Comparison of ENCODE assay signal across 30 cellular contexts in genomic region chr5:164187780-164188179, GRCh38.
"Had no signal": no experiment of that assay in that cellular context is flagged by ENCODE, and none has a peak within 500 bp of the region (broad histone marks: within the 10 kb centered on the region; RNA-seq: fewer than 3 reads in every experiment).

No MANE protein-coding gene starts in this region.

- H3K4me1 ChIP-seq: left lung, pancreas, prostate gland, testis, thyroid gland, upper lobe of left lung, vagina had no signal

- H3K79me2 ChIP-seq: hepatocyte had no signal

- H3K9me3 ChIP-seq: left lung, pancreas, prostate gland, stomach, testis, thyroid gland, transverse colon, upper lobe of left lung, vagina had no signal

- H3K4me3 ChIP-seq: hepatocyte, left lung, lung, neural progenitor cell, pancreas, prostate gland, skin epidermis, stomach, testis, thyroid gland, transverse colon, upper lobe of left lung, vagina had no signal

- FAIRE-seq: islet of Langerhans, kidney, pancreas had no signal

- H3K36me3 ChIP-seq: left lung, neural progenitor cell, pancreas, prostate gland, stomach, thyroid gland, transverse colon, upper lobe of left lung, vagina had no signal

- H3K9ac ChIP-seq: neural progenitor cell had no signal

- DNase-seq: immature natural killer cell; kidney; left colon; left lung; mesendoderm; naive B cell; natural killer cell; nephron progenitor cell; pancreas; posterior cingulate gyrus; retina; right cardiac atrium; stimulated activated CD4-positive, alpha-beta T cell treated with anti-CD3 and anti-CD28 coated beads, Interleukin-12 subunit alpha, Interleukin-12 subunit beta, amount 100 ng/mL, for 4 hours; stimulated activated CD4-positive, alpha-beta T cell treated with anti-CD3 and anti-CD28 coated beads, Interleukin-15, amount 100 ng/mL, for 24 hours; stimulated activated CD4-positive, alpha-beta T cell treated with anti-CD3 and anti-CD28 coated beads, Interleukin-2, amount 100 ng/mL, for 24 hours; stimulated activated CD4-positive, alpha-beta T cell treated with anti-CD3 and anti-CD28 coated beads, Interleukin-4, amount 100 ng/mL, for 1 hour; stimulated activated naive B cell treated with anti-CD40 and anti-IgM and Interleukin-4, amounts not matched to agents 10 μg/mL and 1 μg/mL and 100 μg/mL, for 72 hours; stimulated activated naive CD8-positive, alpha-beta T cell treated with anti-CD3 and anti-CD28 coated beads, Interleukin-15, Interleukin-2, amounts not matched to agents 100 U/mL and 50 U/mL, for 24 hours; stomach; testis; thyroid gland; transverse colon; upper lobe of left lung had no signal

- H3K4me2 ChIP-seq: hepatocyte, neural progenitor cell had no signal

- H3K27ac ChIP-seq: hepatocyte, left lung, neural progenitor cell, pancreas, prostate gland, skin epidermis, stomach, testis, thyroid gland, transverse colon, upper lobe of left lung, vagina had no signal

- H2AFZ ChIP-seq: hepatocyte, neural progenitor cell had no signal

- H3K27me3 ChIP-seq: hepatocyte, left lung, neural progenitor cell, pancreas, stomach, testis, thyroid gland, transverse colon, upper lobe of left lung, vagina had no signal
